Comparison of ENCODE assay signal across 30 cellular contexts in the genomic region with DNA sequence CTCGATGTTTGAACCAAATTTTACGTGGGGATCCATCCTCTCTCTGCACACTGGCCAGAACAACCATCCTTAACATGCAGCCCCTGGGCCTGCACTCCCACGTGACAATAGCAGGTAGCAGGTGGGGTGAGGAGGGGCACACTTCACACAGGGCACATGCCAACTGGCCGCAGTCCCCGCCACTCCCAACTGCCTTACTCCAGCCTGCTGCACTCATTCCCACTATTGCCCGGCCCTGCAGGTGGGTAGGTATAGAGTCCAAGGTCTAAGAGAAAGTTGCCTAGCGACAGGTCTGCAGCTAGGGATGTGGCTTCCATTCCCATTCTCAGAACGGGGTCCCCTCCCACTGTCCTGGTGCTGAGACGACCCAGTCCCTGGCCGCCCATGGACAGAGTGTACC. TPM values are rescaled to one million over a fixed set of nuclear protein-coding genes. Genes with fewer than 3 reads are reported as not detected.
"Had no signal": no experiment of that assay in that cellular context is flagged by ENCODE, and none has a peak within 500 bp of the region (broad histone marks: within the 10 kb centered on the region; RNA-seq: fewer than 3 reads in every experiment).

No MANE protein-coding gene starts in this region.

- ATAC-seq: naive thymus-derived CD8-positive, alpha-beta T cell; psoas muscle; right cardiac atrium; sciatic nerve; stimulated activated naive B cell treated with anti-CD40 and anti-IgM and Interleukin-4, amounts not matched to agents 10 μg/mL and 1 μg/mL and 100 μg/mL, for 72 hours had no signal

- H3K4me2 ChIP-seq: neural progenitor cell, smooth muscle cell had no signal

- H3K27me3 Mint-ChIP-seq: naive thymus-derived CD8-positive, alpha-beta T cell; progenitor cell of endocrine pancreas; stimulated activated naive B cell treated with anti-CD40 and anti-IgM and Interleukin-4, amounts not matched to agents 10 μg/mL and 1 μg/mL and 100 μg/mL, for 72 hours; stimulated activated naive CD8-positive, alpha-beta T cell treated with anti-CD3 and anti-CD28 coated beads, Interleukin-15, Interleukin-2, amounts not matched to agents 100 ng/mL and 50 ng/mL, for 24 hours had no signal

- H3K4me3 ChIP-seq: neural progenitor cell, ovary, psoas muscle, skin epidermis, smooth muscle cell, spleen, stomach, thoracic aorta, thyroid gland, tibial nerve, upper lobe of left lung, vagina had no signal

- H3K4me1 Mint-ChIP-seq: nephron, neural progenitor cell had no signal

- H3K9me3 ChIP-seq: ovary, psoas muscle, spleen, stomach, thoracic aorta, thyroid gland, tibial nerve, upper lobe of left lung, vagina had no signal

- H3K27ac ChIP-seq: neural progenitor cell, ovary, parathyroid adenoma, psoas muscle, skin epidermis, spleen, stomach, thoracic aorta, thyroid gland, tibial nerve, upper lobe of left lung, vagina had no signal

- H2AFZ ChIP-seq: neural progenitor cell, parathyroid adenoma had no signal

- H3K4me1 ChIP-seq: neural progenitor cell, parathyroid adenoma had no signal

- H3K36me3 ChIP-seq: neural progenitor cell, ovary had no signal

- H3K27ac Mint-ChIP-seq: nephron; neural progenitor cell; progenitor cell of endocrine pancreas; stimulated activated naive B cell treated with anti-CD40 and anti-IgM and Interleukin-4, amounts not matched to agents 10 μg/mL and 1 μg/mL and 100 μg/mL, for 72 hours; stimulated activated naive CD8-positive, alpha-beta T cell treated with anti-CD3 and anti-CD28 coated beads, Interleukin-15, Interleukin-2, amounts not matched to agents 100 ng/mL and 50 ng/mL, for 24 hours had no signal

- H3K27me3 ChIP-seq: neural progenitor cell, ovary, spleen, stomach, thyroid gland, tibial nerve, upper lobe of left lung, vagina had no signal

- H3K4me3 Mint-ChIP-seq: nephron; neural progenitor cell; stimulated activated naive B cell treated with anti-CD40 and anti-IgM and Interleukin-4, amounts not matched to agents 10 μg/mL and 1 μg/mL and 100 μg/mL, for 72 hours; stimulated activated naive CD8-positive, alpha-beta T cell treated with anti-CD3 and anti-CD28 coated beads, Interleukin-15, Interleukin-2, amounts not matched to agents 100 ng/mL and 50 ng/mL, for 24 hours had no signal

- DNase-seq: naive thymus-derived CD8-positive, alpha-beta T cell; occipital lobe; ovary; psoas muscle; right cardiac atrium; spleen; stimulated activated CD4-positive, alpha-beta T cell treated with anti-CD3 and anti-CD28 coated beads, Interleukin-12 subunit alpha, Interleukin-12 subunit beta, amount 100 ng/mL, for 4 hours; stimulated activated CD4-positive, alpha-beta T cell treated with anti-CD3 and anti-CD28 coated beads, Interleukin-1b, Interleukin-23, amount 100 ng/mL, for 48 hours; stimulated activated CD4-positive, alpha-beta T cell treated with anti-CD3 and anti-CD28 coated beads, Interleukin-4, amount 100 ng/mL, for 1 hour; stimulated activated CD4-positive, alpha-beta T cell treated with anti-CD3 and anti-CD28 coated beads, Interleukin-4, amount 100 ng/mL, for 4 hours; stimulated activated CD8-positive, alpha-beta memory T cell treated with anti-CD3 and anti-CD28 coated beads, Interleukin-4, amount 100 ng/mL, for 48 hours; stimulated activated naive B cell treated with anti-CD40 and anti-IgM and Interleukin-4, amounts not matched to agents 10 μg/mL and 1 μg/mL and 100 μg/mL, for 72 hours; stimulated activated naive CD4-positive, alpha-beta T cell treated with Interleukin-2 at 50 U/mL for 16 hours; stomach; thyroid gland; trophoblast cell; upper lobe of left lung had no signal

- H3K9ac ChIP-seq: neural progenitor cell, parathyroid adenoma had no signal

RNA-seq across cellular contexts. Expression of gene SIGLEC11, which starts 46.2 kb away (rescaled TPM):
- total RNA-seq: naive thymus-derived CD8-positive, alpha-beta T cell; progenitor cell of endocrine pancreas; renal cortical epithelial cell; smooth muscle cell had no signal
- polyA plus RNA-seq: naive thymus-derived CD8-positive, alpha-beta T cell; neural cell; smooth muscle cell had no signal
